In the genomic region with DNA sequence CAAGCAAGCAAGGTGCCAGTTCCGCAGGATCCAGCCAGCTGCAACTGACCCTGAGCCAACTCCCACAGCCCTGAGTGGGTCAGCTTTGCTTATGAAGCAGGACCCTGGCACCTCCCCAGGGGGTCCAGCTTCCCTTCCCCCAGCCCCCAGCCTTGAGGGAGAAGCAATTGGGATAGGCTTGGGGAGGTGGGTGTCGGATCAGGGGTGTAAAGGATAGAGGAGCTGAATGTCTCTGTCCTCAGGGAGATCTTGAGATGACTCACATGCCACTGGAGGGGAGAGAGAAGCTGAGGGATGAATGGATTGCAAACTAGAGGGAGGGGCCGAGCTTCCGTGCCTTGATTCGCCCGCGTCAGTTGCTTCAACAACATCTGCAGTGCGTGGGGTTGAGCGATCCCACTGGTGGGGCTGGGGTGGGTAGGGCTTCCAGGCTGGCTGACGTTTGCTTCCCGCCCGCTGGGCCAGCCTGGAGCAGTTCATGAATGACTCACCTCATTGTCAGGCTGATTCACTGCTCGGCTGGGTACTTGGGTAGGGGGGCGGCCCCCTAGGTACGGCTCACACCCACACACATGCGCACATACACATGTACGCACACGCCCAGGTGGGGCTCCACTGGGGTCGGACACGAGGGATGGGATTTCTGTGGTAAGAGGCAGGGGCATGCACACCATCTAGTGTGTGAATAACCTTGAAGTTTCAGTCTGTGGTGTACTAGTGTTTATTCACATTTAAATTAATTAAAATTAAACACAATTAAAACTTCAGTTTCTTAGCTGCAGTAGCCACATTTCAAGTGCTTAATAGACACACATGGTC, we compare ENCODE assay signal across 8 cellular contexts. TPM values are rescaled to one million over a fixed set of nuclear protein-coding genes. Genes with fewer than 3 reads are reported as not detected.
A peak's percentile ranks its signal among the peaks of the same experiment; 100 is the strongest.
DNase-seq lines count a peak whose midpoint lies in the region; ATAC-seq and TF ChIP-seq lines count a peak whose summit lies in the region.

No MANE protein-coding gene starts in this region.

- in situ Hi-C loops in gastrocnemius medialis (cut with MboI; ENCODE audit: low sequenced_read_pairs in 4 of 4) = no loop called here

- H3K9me3 Mint-ChIP-seq in CD8-positive, alpha-beta memory T cell = no peaks in the 10 kb centered on the region

- no peak overlapping the region for H3K4me3 ChIP-seq in CD8-positive, alpha-beta memory T cell (ENCODE audit: low read length)
- no peak overlapping the region for H3K4me3 ChIP-seq in right cardiac atrium (ENCODE audit: low read length)
- no peak overlapping the region for H3K4me3 ChIP-seq in gastrocnemius medialis

- H3K36me3 ChIP-seq in CD8-positive, alpha-beta memory T cell (ENCODE audit: insufficient read depth, low read length) = no peaks in the 10 kb centered on the region
- H3K36me3 ChIP-seq in gastrocnemius medialis = no peaks in the 10 kb centered on the region

- H3K9me3 ChIP-seq in CD8-positive, alpha-beta memory T cell (ENCODE audit: low read length) = no peaks in the 10 kb centered on the region
- H3K9me3 ChIP-seq in right cardiac atrium (ENCODE audit: control insufficient read depth, low read length) (no peaks in the 10 kb centered on the region), gastrocnemius medialis (no peaks in the 10 kb centered on the region)

- no peak overlapping the region for H3K4me3 Mint-ChIP-seq in CD8-positive, alpha-beta memory T cell

- ATAC-seq in right cardiac atrium (peak; percentile 82 to 93), gastrocnemius medialis (peak; percentile 45 to 58), HG02840 (IDR thresholded peaks at IDR 0.05; ENCODE audit: low FRiP score, unreplicated experiment) (no peak)

- 7% methylated on average over 20 of the region's 20 CpGs for WGBS in right cardiac atrium

- H3K36me3 Mint-ChIP-seq in CD8-positive, alpha-beta memory T cell = no peaks in the 10 kb centered on the region

- peak overlapping the region in 1 of 8 donors; percentile 28 for H3K27ac Mint-ChIP-seq in CD8-positive, alpha-beta memory T cell

- peaks cover 11% of the 10 kb centered on the region for H3K4me1 ChIP-seq in CD8-positive, alpha-beta memory T cell (ENCODE audit: insufficient read depth, low read length)
- H3K4me1 ChIP-seq in right cardiac atrium (ENCODE audit: control insufficient read depth, insufficient read depth, low read length) (no peaks in the 10 kb centered on the region), gastrocnemius medialis (peaks cover 3 to 8% of the 10 kb centered on the region in 2 donors)

- POLR2A ChIA-PET in CD8-positive, alpha-beta memory T cell (lab: Charles Lee) = no interaction called here

- H3K4me1 Mint-ChIP-seq in CD8-positive, alpha-beta memory T cell = peaks cover 11 to 19% (median 12%) of the 10 kb centered on the region in 3 donors

- peak in 1 of 2 donors; percentile 18 for TF ChIP-seq POLR2A in gastrocnemius medialis (IDR thresholded peaks at IDR 0.05)

- intact Hi-C loops in right cardiac atrium (cut with DNase I) (no loop called here), gastrocnemius medialis (cut with DNase I; ENCODE audit: low total_unique reads) (no loop called here)

- H3K27me3 ChIP-seq in CD8-positive, alpha-beta memory T cell (ENCODE audit: insufficient read depth, low read length, poor library complexity, severe bottlenecking) = no peaks in the 10 kb centered on the region
- H3K27me3 ChIP-seq in right cardiac atrium (ENCODE audit: control insufficient read depth, insufficient read depth) (no peaks in the 10 kb centered on the region), gastrocnemius medialis (no peaks in the 10 kb centered on the region)

- H3K27me3 Mint-ChIP-seq in CD8-positive, alpha-beta memory T cell = peaks cover 14 to 16% of the 10 kb centered on the region in 2 donors

- peak in 1 of 5 donors; percentile 64 for DNase-seq in CD8-positive, alpha-beta memory T cell
- peak; percentile 98 for DNase-seq in M059J (ENCODE audit: low read depth)
- peak; percentile 96 for DNase-seq in SW480 (ENCODE audit: low spot score)
- peak in 46 of 56 donors; percentile 12 to 91 (median 59) for DNase-seq in amygdala (lab: John Stamatoyannopoulos, UW)
- peak; percentile 83 to 92 (median 90) for DNase-seq in right cardiac atrium
- peak; percentile 49 to 74 for DNase-seq in gastrocnemius medialis
- no peak for DNase-seq in SKM-1 treated with dmso at 0.1 percent for 144 hours (lab: John Stamatoyannopoulos, UW; ENCODE audit: unreplicated experiment)

- CTCF ChIA-PET in CD8-positive, alpha-beta memory T cell (lab: Charles Lee) = interaction anchor here (1.2 kb wide), 2 partner anchors 15 to 193 kb away, joined by 3 to 4 read pairs; partner anchors contain the start of gene HDAC5

- H3K27ac ChIP-seq in CD8-positive, alpha-beta memory T cell (ENCODE audit: low read depth, low read length) = peak overlapping the region; percentile 43
- H3K27ac ChIP-seq in right cardiac atrium (ENCODE audit: low read length) = no peak overlapping the region
- H3K27ac ChIP-seq in gastrocnemius medialis = no peak overlapping the region

- TF ChIP-seq CTCF in gastrocnemius medialis (IDR thresholded peaks at IDR 0.05 in 4 of 5, conservative IDR thresholded peaks at IDR 0.05 in 1 of 5) = no peak

RNA-seq across cellular contexts. Expression of gene HROB, which starts 3.6 kb away (rescaled TPM):
- total RNA-seq in CD8-positive, alpha-beta memory T cell = 10 to 100 TPM; 16.2 to 16.5 TPM
- polyA plus RNA-seq in CD8-positive, alpha-beta memory T cell = not detected
- total RNA-seq in M059J (2014; rRNA removed; shearing (Covaris generic)) = 6.5 and 7.5 TPM in 2 replicates
- 1 to 10 TPM in 1 of 4 donors, under 1 TPM in 3; 0.47 to 1.4 (median 0.76) TPM for total RNA-seq in right cardiac atrium
- polyA plus RNA-seq in right cardiac atrium = 0.38 TPM
- total RNA-seq in gastrocnemius medialis = 1 to 10 TPM in 3 of 4 donors, under 1 TPM in 1; 0.97 to 7.4 (median 1.9) TPM

RNA-seq across cellular contexts. Expression of gene HDAC5, which starts 14.7 kb away (rescaled TPM):
- 10 to 100 TPM; 22.7 to 24.2 TPM for total RNA-seq in CD8-positive, alpha-beta memory T cell
- polyA plus RNA-seq in CD8-positive, alpha-beta memory T cell = 38.1 TPM
- 37.8 and 46.0 TPM in 2 replicates for total RNA-seq in M059J (2014; rRNA removed; shearing (Covaris generic))
- total RNA-seq in right cardiac atrium (10 to 100 TPM; 47.9 to 89.2 (median 74.4) TPM), gastrocnemius medialis (100 to 1,000 TPM in 2 of 4 donors, 10 to 100 TPM in 2; 36.5 to 301 (median 88.0) TPM)
- polyA plus RNA-seq in right cardiac atrium = 72.4 TPM

RNA-seq across cellular contexts. Expression of gene ASB16, which starts 32.4 kb away (rescaled TPM):
- under 1 TPM in 1 of 2 experiments, not detected in 1; 0.11 TPM for total RNA-seq in CD8-positive, alpha-beta memory T cell
- polyA plus RNA-seq in CD8-positive, alpha-beta memory T cell = 0.10 TPM
- total RNA-seq in M059J (2014; rRNA removed; shearing (Covaris generic)) = not detected in 2 replicates
- 10 to 100 TPM in 2 of 4 donors, 1 to 10 TPM in 2; 5.3 to 11.3 (median 9.7) TPM for total RNA-seq in right cardiac atrium
- polyA plus RNA-seq in right cardiac atrium = 5.4 TPM
- 100 to 1,000 TPM in 1 of 4 donors, 10 to 100 TPM in 3; 13.2 to 134 (median 34.2) TPM for total RNA-seq in gastrocnemius medialis

RNA-seq across cellular contexts. Expression of gene TMUB2, which starts 48.7 kb away (rescaled TPM):
- total RNA-seq in CD8-positive, alpha-beta memory T cell = 10 to 100 TPM; 20.8 to 22.5 TPM
- polyA plus RNA-seq in CD8-positive, alpha-beta memory T cell = 37.5 TPM
- 36.8 and 37.6 TPM in 2 replicates for total RNA-seq in M059J (2014; rRNA removed; shearing (Covaris generic))
- total RNA-seq in right cardiac atrium = 10 to 100 TPM; 23.5 to 27.6 (median 26.6) TPM
- 26.3 TPM for polyA plus RNA-seq in right cardiac atrium
- total RNA-seq in gastrocnemius medialis = 10 to 100 TPM; 25.6 to 34.7 (median 27.4) TPM
